Comparison of ENCODE assay signal across 16 cellular contexts in the genomic region with DNA sequence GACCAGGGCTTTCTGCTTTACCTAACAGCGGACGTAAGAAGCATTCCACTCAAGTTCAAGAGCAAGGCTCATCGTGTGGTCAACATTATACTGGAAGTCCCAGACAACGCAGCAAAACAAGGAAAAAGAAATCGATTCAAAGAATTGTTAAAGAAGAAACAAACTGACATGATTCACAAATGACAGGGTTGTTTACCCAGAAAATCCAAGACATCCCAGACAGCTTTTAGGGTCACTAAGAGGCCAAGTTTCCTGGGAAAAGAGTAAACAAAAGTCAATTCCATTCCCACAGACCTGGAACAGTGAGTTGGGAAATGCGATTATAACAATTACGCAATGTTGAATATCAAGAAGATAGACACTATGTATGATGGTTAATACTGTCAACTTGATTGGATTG. TPM values are rescaled to one million over a fixed set of nuclear protein-coding genes. Genes with fewer than 3 reads are reported as not detected.
DNase-seq lines count a peak whose midpoint lies in the region; ATAC-seq and TF ChIP-seq lines count a peak whose summit lies in the region.
"Had no signal": no experiment of that assay in that cellular context is flagged by ENCODE, and none has a peak within 500 bp of the region (broad histone marks: within the 10 kb centered on the region; RNA-seq: fewer than 3 reads in every experiment).

No MANE protein-coding gene starts in this region.

- H3K18ac ChIP-seq in mesendoderm (ENCODE audit: low read length), result no peak overlapping the region

- TF ChIP-seq POLR2A in esophagus squamous epithelium (IDR thresholded peaks at IDR 0.05) (no peak), transverse colon (IDR thresholded peaks at IDR 0.05) (no peak)

- no peak overlapping the region for H2AK5ac ChIP-seq in mesendoderm (ENCODE audit: low read length)

- in situ Hi-C loops in transverse colon (cut with MboI; ENCODE audit: low pct_ligation_motif_present in 1 of 4, low pct_unique_long_range_greater_than_20kb in 1 of 4, low sequenced_read_pairs in 3 of 4), result loop anchor here in 2 of 4 donors (10.0 to 25.0 kb wide), 3 partner anchors 157 to 339 kb away; a partner anchor contains a TSS

- H2BK15ac ChIP-seq in mesendoderm (replicated peaks; ENCODE audit: low read depth), result no peak overlapping the region

- TF ChIP-seq EP300 in transverse colon (IDR thresholded peaks at IDR 0.05; ENCODE audit: low read depth), result no peak

- no peaks in the 10 kb centered on the region for H3K79me2 ChIP-seq in mesendoderm (ENCODE audit: control insufficient read depth, insufficient read depth, low read length)

- H3K27me3 ChIP-seq in heart right ventricle (no peaks in the 10 kb centered on the region), esophagus squamous epithelium (no peaks in the 10 kb centered on the region), mesendoderm (ENCODE audit: insufficient read depth, low read length, poor library complexity) (no peaks in the 10 kb centered on the region), transverse colon (peaks cover 3% of the 10 kb centered on the region)
- H3K27me3 ChIP-seq: thyroid gland had no signal

- H3K79me1 ChIP-seq in mesendoderm (ENCODE audit: low read length), result no peaks in the 10 kb centered on the region

- H3K4me3 ChIP-seq in heart right ventricle (no peak overlapping the region), esophagus squamous epithelium (no peak overlapping the region), mesendoderm (ENCODE audit: low read length) (no peak overlapping the region), transverse colon (no peak overlapping the region)
- H3K4me3 ChIP-seq: thyroid gland had no signal

- DNase-seq in heart right ventricle, result no peak
- DNase-seq in left ventricle myocardium superior, result no peak
- no peak for DNase-seq in esophagus squamous epithelium (lab: John Stamatoyannopoulos, UW)
- DNase-seq in mesendoderm, result no peak
- DNase-seq in transverse colon, result no peak
- no peak for DNase-seq in NCI-H1092 treated with DMSO at 0.1 percent for 48 hours (lab: John Stamatoyannopoulos, UW)
- no peak for DNase-seq in NCI-H1092 (lab: John Stamatoyannopoulos, UW)
- DNase-seq: activated CD4-positive, alpha-beta T cell treated with anti-CD3 and anti-CD28 coated beads for 4 hours; activated gamma-delta T cell; C1 segment of cervical spinal cord; GDM1; glutamatergic neuron; NCI-H1694; SW 1271 had no signal

- no peak overlapping the region for H2BK5ac ChIP-seq in mesendoderm (ENCODE audit: low read length)

- H3K56ac ChIP-seq in mesendoderm (ENCODE audit: low read length), result peak overlapping the region; percentile 15

- intact Hi-C loops in heart right ventricle (cut with DNase I), result loop anchor here in 5 of 10 donors (10.0 kb wide), 1 partner anchor 347 kb away; a partner anchor contains a TSS
- intact Hi-C loops in left ventricle myocardium superior (cut with micrococcal nuclease), result loop anchor here (10.0 kb wide), 1 partner anchor 157 kb away; no protein-coding TSS in a partner anchor
- intact Hi-C loops in esophagus squamous epithelium (cut with DNase I), result no loop called here
- intact Hi-C loops in transverse colon (cut with DNase I; ENCODE audit: low total_unique reads), result no loop called here

- H3K27ac ChIP-seq in heart right ventricle (peak overlapping the region; percentile 23 to 80 (median 68)), esophagus squamous epithelium (peak overlapping the region in 3 of 4 donors; percentile 45 to 76 (median 70)), mesendoderm (ENCODE audit: low read depth, low read length) (no peak overlapping the region), transverse colon (peak overlapping the region; percentile 6 to 42 (median 28))

- H4K8ac ChIP-seq in mesendoderm (ENCODE audit: low read depth, low read length), result no peak overlapping the region

- H2BK120ac ChIP-seq in mesendoderm (ENCODE audit: low read depth, low read length), result no peak overlapping the region

- H3K23ac ChIP-seq in mesendoderm (ENCODE audit: low read length), result no peak overlapping the region

- H3K4me2 ChIP-seq in mesendoderm (ENCODE audit: low read length), result no peak overlapping the region

- H3K4me1 ChIP-seq in heart right ventricle (peaks cover 10 to 21% (median 17%) of the 10 kb centered on the region in 9 donors), esophagus squamous epithelium (peaks cover 7 to 17% (median 7%) of the 10 kb centered on the region in 3 donors), mesendoderm (ENCODE audit: control insufficient read depth, low read depth, low read length) (peaks cover 3% of the 10 kb centered on the region), transverse colon (no peaks in the 10 kb centered on the region)

- H3K36me3 ChIP-seq in heart right ventricle (no peaks in the 10 kb centered on the region), esophagus squamous epithelium (no peaks in the 10 kb centered on the region), mesendoderm (ENCODE audit: control insufficient read depth, insufficient read depth, low read length) (no peaks in the 10 kb centered on the region), transverse colon (no peaks in the 10 kb centered on the region)
- H3K36me3 ChIP-seq: thyroid gland had no signal

- TF ChIP-seq CTCF in heart right ventricle (IDR thresholded peaks at IDR 0.05) (no peak), esophagus squamous epithelium (IDR thresholded peaks at IDR 0.05) (no peak), transverse colon (IDR thresholded peaks at IDR 0.05) (no peak)

- no peak overlapping the region for H3K4ac ChIP-seq in mesendoderm (ENCODE audit: low read depth, low read length)

- WGBS in heart right ventricle, 2 donors, result 84 to 86% methylated on average over 7 of the region's 7 CpGs
- 50 to 73% methylated on average over 5 to 7 of the region's 7 CpGs for WGBS in esophagus squamous epithelium, 2 donors
- WGBS in mesendoderm (ENCODE audit: extremely low coverage, insufficient coverage, low lambda C conversion rate), result no CpG with 5 or more reads among the region's 7 CpGs
- WGBS in transverse colon (ENCODE audit: low coverage in 1 of 2), 2 donors, result 78 to 94% methylated on average over 2 to 7 of the region's 7 CpGs

- no peak overlapping the region for H3K9ac ChIP-seq in mesendoderm (ENCODE audit: low read length)

- no peak for ATAC-seq in heart right ventricle
- no peak for ATAC-seq in left ventricle myocardium superior
- no peak for ATAC-seq in HG02884 (IDR thresholded peaks at IDR 0.05; ENCODE audit: unreplicated experiment)

- no peak overlapping the region for H4K5ac ChIP-seq in mesendoderm (ENCODE audit: low read length)

- H3K9me3 ChIP-seq in heart right ventricle (no peaks in the 10 kb centered on the region), esophagus squamous epithelium (no peaks in the 10 kb centered on the region), transverse colon (no peaks in the 10 kb centered on the region)
- H3K9me3 ChIP-seq: thyroid gland had no signal

RNA-seq across cellular contexts. Expression of a gene that starts 21.5 kb away (rescaled TPM):
- total RNA-seq in heart right ventricle (10 to 100 TPM; 20.2 to 82.5 (median 54.2) TPM), left ventricle myocardium superior (95.6 TPM), esophagus squamous epithelium (10 to 100 TPM in 1 of 4 donors, 1 to 10 TPM in 3; 1.8 to 13.0 (median 6.6) TPM), transverse colon (10 to 100 TPM in 1 of 4 donors, 1 to 10 TPM in 3; 1.5 to 11.9 (median 6.5) TPM)
- 10 to 100 TPM; 51.8 to 56.7 TPM for polyA plus RNA-seq in heart right ventricle
- polyA plus RNA-seq in mesendoderm (2013, experiment 1 of 2), result 1.8 TPM
- polyA plus RNA-seq in mesendoderm (2013, experiment 2 of 2), result 1.9 TPM

RNA-seq across cellular contexts. Expression of a gene that starts 49.0 kb away (rescaled TPM):
- total RNA-seq in heart right ventricle, result 10 to 100 TPM in 7 of 10 donors, 1 to 10 TPM in 3; 7.4 to 22.8 (median 12.7) TPM
- 1 to 10 TPM; 7.9 to 8.0 TPM for polyA plus RNA-seq in heart right ventricle
- total RNA-seq in left ventricle myocardium superior, result 8.7 TPM
- 10 to 100 TPM; 24.6 to 31.2 (median 27.1) TPM for total RNA-seq in esophagus squamous epithelium
- polyA plus RNA-seq in mesendoderm (2013, experiment 1 of 2), result 0.17 TPM
- polyA plus RNA-seq in mesendoderm (2013, experiment 2 of 2), result 0.13 TPM
- 10 to 100 TPM; 15.0 to 78.6 (median 41.4) TPM for total RNA-seq in transverse colon
